ENCODE assay signal across 8 cellular contexts in genomic region chr2:240024766-240025165, GRCh38. TPM values are rescaled to one million over a fixed set of nuclear protein-coding genes. Genes with fewer than 3 reads are reported as not detected.
DNase-seq lines count a peak whose midpoint lies in the region; ATAC-seq and TF ChIP-seq lines count a peak whose summit lies in the region.

No MANE protein-coding gene starts in this region.

- intact Hi-C loops in activated CD4-positive, alpha-beta T cell treated with anti-CD3 and anti-CD28 coated beads, Interleukin-2, amount 10 ng/mL, durations not matched to agents 24 days and 14 days (cut with micrococcal nuclease), result loop anchor here (1.0 kb wide), 2 partner anchors 112 to 623 kb away; partner anchors contain the start of genes COPS9 and HDAC4

- H3K9me3 Mint-ChIP-seq in activated CD4-positive, alpha-beta T cell treated with anti-CD3 and anti-CD28 coated beads, Interleukin-2, amount 10 ng/mL, durations not matched to agents 24 days and 14 days, result no peaks in the 10 kb centered on the region
- H3K9me3 Mint-ChIP-seq in osteocyte (ENCODE audit: unreplicated experiment), result no peaks in the 10 kb centered on the region

- peak overlapping the region; percentile 90 for H3K4me3 ChIP-seq in fibroblast of mammary gland (ENCODE audit: control insufficient read depth, low read depth, low read length)

- H3K4me3 Mint-ChIP-seq in activated CD4-positive, alpha-beta T cell treated with anti-CD3 and anti-CD28 coated beads, Interleukin-2, amount 10 ng/mL, durations not matched to agents 24 days and 14 days, result peak overlapping the region; percentile 88
- H3K4me3 Mint-ChIP-seq in osteocyte (ENCODE audit: unreplicated experiment), result peak overlapping the region; percentile 88

- peak; percentile 30 for ATAC-seq in HG03432 (IDR thresholded peaks at IDR 0.05; ENCODE audit: unreplicated experiment)

- peak overlapping the region; percentile 94 for H3K27ac Mint-ChIP-seq in activated CD4-positive, alpha-beta T cell treated with anti-CD3 and anti-CD28 coated beads, Interleukin-2, amount 10 ng/mL, durations not matched to agents 24 days and 14 days
- peak overlapping the region; percentile 88 for H3K27ac Mint-ChIP-seq in osteocyte (ENCODE audit: unreplicated experiment)

- peaks cover 5% of the 10 kb centered on the region for H3K27me3 Mint-ChIP-seq in activated CD4-positive, alpha-beta T cell treated with anti-CD3 and anti-CD28 coated beads, Interleukin-2, amount 10 ng/mL, durations not matched to agents 24 days and 14 days
- peaks cover 2% of the 10 kb centered on the region for H3K27me3 Mint-ChIP-seq in osteocyte (ENCODE audit: unreplicated experiment)

- TF ChIP-seq CTCF in fibroblast of mammary gland (conservative IDR thresholded peaks at IDR 0.05; ENCODE audit: control insufficient read depth, insufficient read depth, low read depth, low read length), result no peak
- TF ChIP-seq CTCF in osteocyte (IDR thresholded peaks at IDR 0.05), result no peak

- peak; percentile 12 for DNase-seq in stimulated activated CD4-positive, alpha-beta T cell treated with anti-CD3 and anti-CD28 coated beads, Interleukin-12 subunit alpha, Interleukin-12 subunit beta, amount 100 ng/mL, for 4 hours
- no peak for DNase-seq in stimulated activated CD4-positive, alpha-beta T cell treated with anti-CD3 and anti-CD28 coated beads, Interleukin-4, amount 100 ng/mL, for 4 hours
- DNase-seq in activated CD4-positive, alpha-beta T cell treated with anti-CD3 and anti-CD28 coated beads, Interleukin-2, amount 10 ng/mL, durations not matched to agents 24 days and 14 days, result no peak
- DNase-seq in fibroblast of mammary gland (ENCODE audit: low read depth), result peak; percentile 3
- no peak for DNase-seq in osteocyte (ENCODE audit: extremely low spot score, unreplicated experiment)
- no peak for DNase-seq in SKM-1 treated with dmso at 0.1 percent for 144 hours (lab: John Stamatoyannopoulos, UW; ENCODE audit: unreplicated experiment)
- no peak for DNase-seq in mucosa of gallbladder (ENCODE audit: low spot score)

- peaks cover 15% of the 10 kb centered on the region for H3K36me3 Mint-ChIP-seq in activated CD4-positive, alpha-beta T cell treated with anti-CD3 and anti-CD28 coated beads, Interleukin-2, amount 10 ng/mL, durations not matched to agents 24 days and 14 days (ENCODE audit: low read depth)
- peaks cover 10% of the 10 kb centered on the region for H3K36me3 Mint-ChIP-seq in osteocyte (ENCODE audit: unreplicated experiment)

- peaks cover 17% of the 10 kb centered on the region for H3K4me1 Mint-ChIP-seq in activated CD4-positive, alpha-beta T cell treated with anti-CD3 and anti-CD28 coated beads, Interleukin-2, amount 10 ng/mL, durations not matched to agents 24 days and 14 days
- H3K4me1 Mint-ChIP-seq in osteocyte (ENCODE audit: unreplicated experiment), result peaks cover 19% of the 10 kb centered on the region

RNA-seq across cellular contexts. Expression of gene NDUFA10, which starts 0.4 kb away (rescaled TPM):
- total RNA-seq in activated CD4-positive, alpha-beta T cell treated with anti-CD3 and anti-CD28 coated beads, Interleukin-2, amount 10 ng/mL, durations not matched to agents 24 days and 14 days, result 96.6 and 121 TPM in 2 replicates
- 122 and 130 TPM in 2 replicates for total RNA-seq in osteocyte
- total RNA-seq in mucosa of gallbladder, result 103 TPM

RNA-seq across cellular contexts. Expression of gene OR6B2, which starts 5.5 kb away (rescaled TPM):
- not detected in 2 replicates for total RNA-seq in activated CD4-positive, alpha-beta T cell treated with anti-CD3 and anti-CD28 coated beads, Interleukin-2, amount 10 ng/mL, durations not matched to agents 24 days and 14 days
- total RNA-seq in osteocyte (not detected in 2 replicates), mucosa of gallbladder (not detected)

RNA-seq across cellular contexts. Expression of gene OR6B3, which starts 28.6 kb away (rescaled TPM):
- not detected in 2 replicates for total RNA-seq in activated CD4-positive, alpha-beta T cell treated with anti-CD3 and anti-CD28 coated beads, Interleukin-2, amount 10 ng/mL, durations not matched to agents 24 days and 14 days
- not detected in 2 replicates for total RNA-seq in osteocyte
- not detected for total RNA-seq in mucosa of gallbladder

Comparison
In these comparisons a context has a peak if more than half of its experiments do, and no peak if none do; other contexts are left out.
1. DNase-seq: peak in stimulated activated CD4-positive, alpha-beta T cell treated with anti-CD3 and anti-CD28 coated beads, Interleukin-12 subunit alpha, Interleukin-12 subunit beta, amount 100 ng/mL, for 4 hours (single experiment) and fibroblast of mammary gland (single experiment); none in stimulated activated CD4-positive, alpha-beta T cell treated with anti-CD3 and anti-CD28 coated beads, Interleukin-4, amount 100 ng/mL, for 4 hours (0 of 2), activated CD4-positive, alpha-beta T cell treated with anti-CD3 and anti-CD28 coated beads, Interleukin-2, amount 10 ng/mL, durations not matched to agents 24 days and 14 days (single experiment), osteocyte (single experiment), SKM-1 treated with dmso at 0.1 percent for 144 hours (single experiment) and mucosa of gallbladder (single experiment).